29 cellular contexts compared by ENCODE assay signal in the genomic region with DNA sequence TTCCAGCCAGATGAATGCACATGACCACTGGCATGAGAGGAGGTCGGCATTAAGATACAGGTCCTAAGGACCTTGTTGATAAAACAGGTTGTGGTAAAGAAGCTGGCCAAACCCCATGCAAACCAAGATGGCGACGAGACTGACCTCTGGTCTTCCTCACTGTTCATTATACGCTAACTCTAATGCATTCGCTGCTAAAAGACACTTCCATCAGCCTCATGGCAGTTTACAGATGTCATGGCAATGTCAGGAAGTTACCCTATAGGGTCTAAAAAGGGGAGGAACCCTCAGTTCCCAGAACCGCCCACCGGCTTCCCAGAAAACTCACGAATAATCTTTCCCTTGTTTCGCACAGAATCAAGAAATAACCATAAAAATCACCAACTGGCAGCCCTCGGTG.
"Had no signal": no experiment of that assay in that cellular context is flagged by ENCODE, and none has a peak within 500 bp of the region (broad histone marks: within the 10 kb centered on the region; RNA-seq: fewer than 3 reads in every experiment).

No MANE protein-coding gene starts in this region.

- H3K27ac Mint-ChIP-seq: activated CD4-positive, alpha-beta T cell treated with anti-CD3 and anti-CD28 coated beads, Interleukin-2, amount 10 ng/mL, durations not matched to agents 24 days and 14 days; activated naive CD4-positive, alpha-beta T cell treated with anti-CD3 and anti-CD28 coated beads for 36 hours; activated naive CD8-positive, alpha-beta T cell; activated naive CD8-positive, alpha-beta T cell treated with anti-CD3 and anti-CD28 coated beads, Interleukin-2, amount 50 U/mL, for 24 hours; activated T-cell treated with anti-CD3 and anti-CD28 coated beads, Interleukin-2, amount 50 U/mL, for 24 hours; activated T-helper 1 cell treated with anti-CD3 and anti-CD28 coated beads, Interleukin-12 subunit alpha, Interleukin-12 subunit beta, Interleukin-2, Interleukin-4 antibody, amounts not matched to agents 30 ng/mL and 10 ng/mL and 1 ng/mL, durations not matched to agents 14 hours and 24 hours and 36 hours; T-helper 1 cell treated with Interleukin-12 subunit alpha and Interleukin-12 subunit beta and Interleukin-4 antibody, amounts not matched to agents 30 μg/mL and 1 μg/mL, for 36 hours; T-helper 2 cell treated with Interferon-gamma antibody and Interleukin-4, amounts not matched to agents 5 μg/mL and 100 μg/mL, for 36 hours had no signal

- H3K9me3 ChIP-seq: SJSA1, SK-N-SH had no signal

- H3K4me3 Mint-ChIP-seq: activated CD4-positive, alpha-beta T cell treated with anti-CD3 and anti-CD28 coated beads, Interleukin-2, amount 10 ng/mL, durations not matched to agents 24 days and 14 days; activated naive CD4-positive, alpha-beta T cell treated with anti-CD3 and anti-CD28 coated beads for 36 hours; activated naive CD8-positive, alpha-beta T cell; activated naive CD8-positive, alpha-beta T cell treated with anti-CD3 and anti-CD28 coated beads, Interleukin-2, amount 50 U/mL, for 24 hours; activated T-cell treated with anti-CD3 and anti-CD28 coated beads, Interleukin-2, amount 50 U/mL, for 24 hours; activated T-helper 1 cell treated with anti-CD3 and anti-CD28 coated beads, Interleukin-12 subunit alpha, Interleukin-12 subunit beta, Interleukin-2, Interleukin-4 antibody, amounts not matched to agents 30 ng/mL and 10 ng/mL and 1 ng/mL, durations not matched to agents 14 hours and 24 hours and 36 hours; brain; T-helper 1 cell treated with Interleukin-12 subunit alpha and Interleukin-12 subunit beta and Interleukin-4 antibody, amounts not matched to agents 30 μg/mL and 1 μg/mL, for 36 hours; T-helper 2 cell treated with Interferon-gamma antibody and Interleukin-4, amounts not matched to agents 5 μg/mL and 100 μg/mL, for 36 hours had no signal

- DNase-seq: activated CD4-positive, alpha-beta T cell treated with anti-CD3 and anti-CD28 coated beads, Interleukin-2, amount 10 ng/mL, durations not matched to agents 24 days and 14 days; activated CD4-positive, alpha-beta T cell treated with anti-CD3 and anti-CD28 coated beads, Interleukin-2, amount 50 U/mL, for 4 hours; activated gamma-delta T cell treated with Interleukin-2 at 50 U/mL for 16 hours; activated naive CD4-positive, alpha-beta T cell treated with anti-CD3 and anti-CD28 coated beads for 36 hours; activated naive CD8-positive, alpha-beta T cell treated with anti-CD3 and anti-CD28 coated beads, Interleukin-2, amount 50 U/mL, for 24 hours; activated T-cell treated with anti-CD3 and anti-CD28 coated beads, Interleukin-2, amount 50 U/mL, for 24 hours; anterior cingulate cortex; central memory CD4-positive, alpha-beta T cell; MM.1S; MV-4-11; NCI-H1092; NCI-H1436 treated with DMSO at 0.1 percent for 48 hours; NCI-H1694 treated with DMSO at 0.1 percent for 48 hours; NCI-H2029; NCI-H345; NCI-H524 treated with DMSO at 0.1 percent for 48 hours; RPMI8226; SHP77 treated with DMSO at 0.1 percent for 48 hours; SK-N-SH had no signal

- H3K27me3 ChIP-seq: SJSA1 had no signal

- FAIRE-seq: bronchial epithelial cell, colon, TTC549 had no signal

- ATAC-seq: activated naive CD8-positive, alpha-beta T cell treated with anti-CD3 and anti-CD28 coated beads, Interleukin-2, amount 50 U/mL, for 24 hours; Panc1 had no signal

- H3K27ac ChIP-seq: SJSA1 had no signal

- H3K4me3 ChIP-seq: SJSA1 had no signal

- H3K4me1 Mint-ChIP-seq: activated CD4-positive, alpha-beta T cell treated with anti-CD3 and anti-CD28 coated beads, Interleukin-2, amount 10 ng/mL, durations not matched to agents 24 days and 14 days had no signal

- H3K9me3 Mint-ChIP-seq: activated naive CD8-positive, alpha-beta T cell treated with anti-CD3 and anti-CD28 coated beads, Interleukin-2, amount 50 U/mL, for 24 hours; activated T-cell treated with anti-CD3 and anti-CD28 coated beads, Interleukin-2, amount 50 U/mL, for 24 hours had no signal

- H3K36me3 ChIP-seq: SJSA1 had no signal

- H3K27me3 Mint-ChIP-seq: activated CD4-positive, alpha-beta T cell treated with anti-CD3 and anti-CD28 coated beads, Interleukin-2, amount 10 ng/mL, durations not matched to agents 24 days and 14 days; activated naive CD8-positive, alpha-beta T cell; activated naive CD8-positive, alpha-beta T cell treated with anti-CD3 and anti-CD28 coated beads, Interleukin-2, amount 50 U/mL, for 24 hours; activated T-cell treated with anti-CD3 and anti-CD28 coated beads, Interleukin-2, amount 50 U/mL, for 24 hours; brain had no signal
